19 cellular contexts compared by ENCODE assay signal in genomic region chr1:103492003-103492665, GRCh38. TPM values are rescaled to one million over a fixed set of nuclear protein-coding genes. Genes with fewer than 3 reads are reported as not detected.
DNase-seq lines count a peak whose midpoint lies in the region; ATAC-seq and TF ChIP-seq lines count a peak whose summit lies in the region.
"Had no signal": no experiment of that assay in that cellular context is flagged by ENCODE, and none has a peak within 500 bp of the region (broad histone marks: within the 10 kb centered on the region; RNA-seq: fewer than 3 reads in every experiment).

No MANE protein-coding gene starts in this region.

- no peaks in the 10 kb centered on the region for H3K9me3 ChIP-seq in vagina

- intact Hi-C loops in vagina (cut with DNase I) = no loop called here

- H3K27ac ChIP-seq in vagina = no peak overlapping the region
- H3K27ac ChIP-seq: SK-N-MC had no signal

- H3K4me3 ChIP-seq in vagina = no peak overlapping the region
- H3K4me3 ChIP-seq: SK-N-MC had no signal

- no peaks in the 10 kb centered on the region for H3K27me3 ChIP-seq in vagina

- no peak for TF ChIP-seq CTCF in vagina (IDR thresholded peaks at IDR 0.05)
- no peak for TF ChIP-seq CTCF in omental fat pad (IDR thresholded peaks at IDR 0.05)

- no peak for TF ChIP-seq POLR2A in vagina (IDR thresholded peaks at IDR 0.05)

- H3K4me1 ChIP-seq in vagina = no peaks in the 10 kb centered on the region

- DNase-seq in NCI-H226 = peak; percentile 2
- DNase-seq in fibroblast of peridontal ligament (ENCODE audit: extremely low read depth) = peak; percentile 9
- DNase-seq in renal cortical epithelial cell (ENCODE audit: low read depth) = peak; percentile 90
- no peak for DNase-seq in vagina (ENCODE audit: extremely low spot score in 2 of 2)
- DNase-seq in cerebellum (ENCODE audit: low spot score) = no peak
- DNase-seq in omental fat pad (ENCODE audit: low spot score) = no peak
- DNase-seq: ACHN, AML-193, COR-L47, DMS153, EL, H7, NCI-H1092, NCI-H146, NCI-H2081 treated with DMSO at 0.1 percent for 48 hours, NCI-H524 had no signal

- no peaks in the 10 kb centered on the region for H3K36me3 ChIP-seq in vagina

- peak; percentile 51 for ATAC-seq in GM19463 (IDR thresholded peaks at IDR 0.05; ENCODE audit: unreplicated experiment)
- no peak for ATAC-seq in omental fat pad (ENCODE audit: low FRiP score)
- no peak for ATAC-seq in HG03571 (IDR thresholded peaks at IDR 0.05; ENCODE audit: unreplicated experiment)

RNA-seq across cellular contexts. Expression of gene RNPC3, which starts 33.4 kb away (rescaled TPM):
- total RNA-seq in renal cortical epithelial cell (2.6 and 14.1 TPM in 2 replicates), vagina (21.6 TPM), cerebellum (51.6 TPM), omental fat pad (10 to 100 TPM; 23.7 to 44.0 (median 29.3) TPM)

Comparison
In these comparisons a context has a peak if more than half of its experiments do, and no peak if none do; other contexts are left out.
1. DNase-seq: peak in NCI-H226 (single experiment), fibroblast of peridontal ligament (single experiment) and renal cortical epithelial cell (single experiment); none in vagina (0 of 2), cerebellum (single experiment) and omental fat pad (single experiment).